1 cellular context compared by ENCODE assay signal in the genomic region with DNA sequence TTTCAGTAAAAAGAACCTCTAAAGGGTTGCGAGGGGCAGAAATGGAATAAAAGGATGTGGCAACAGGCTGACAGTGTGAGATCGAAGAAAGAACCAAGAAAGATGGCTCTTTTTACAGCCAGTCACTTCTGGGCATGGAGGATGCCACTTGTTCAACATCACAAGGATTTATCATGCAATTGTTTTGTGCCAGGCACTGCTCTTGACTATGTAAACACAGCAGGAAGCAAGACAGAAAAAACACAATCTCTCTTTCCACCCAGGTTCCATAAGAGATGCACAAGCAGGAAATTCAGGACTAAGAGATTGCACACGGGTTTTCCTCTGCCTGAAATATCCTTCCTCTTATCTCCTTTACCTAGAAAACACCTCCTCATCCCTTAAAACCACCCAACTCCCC.
TF ChIP-seq lines count a peak whose summit lies in the region.

No MANE protein-coding gene starts in this region.

TF ChIP-seq in A549, 52 proteins besides CTCF, POLR2A, EP300 and RAD21:
- TF ChIP-seq EHMT2 (IDR thresholded peaks at IDR 0.05; ENCODE audit: low read depth) (no peak), EHF (CRISPR knock-in tag; IDR thresholded peaks at IDR 0.05) (no peak), MYC (IDR thresholded peaks at IDR 0.05; ENCODE audit: borderline replicate concordance, low read length) (no peak), RNF2 (IDR thresholded peaks at IDR 0.05; ENCODE audit: borderline replicate concordance, low read depth) (no peak), GATA3 (IDR thresholded peaks at IDR 0.05; ENCODE audit: borderline replicate concordance) (no peak), HOXB5 (CRISPR knock-in tag; IDR thresholded peaks at IDR 0.05) (no peak), CHD2 (IDR thresholded peaks at IDR 0.05; ENCODE audit: low read length, partially characterized antibody) (no peak), ZFP36 (IDR thresholded peaks at IDR 0.05; ENCODE audit: borderline replicate concordance, partially characterized antibody) (no peak), ZSCAN20 (CRISPR knock-in tag; IDR thresholded peaks at IDR 0.05) (no peak), FOSL2 (IDR thresholded peaks at IDR 0.05) (no peak), FOSL2 (CRISPR knock-in tag; IDR thresholded peaks at IDR 0.05) (no peak)
- TF ChIP-seq, protein P1, sequence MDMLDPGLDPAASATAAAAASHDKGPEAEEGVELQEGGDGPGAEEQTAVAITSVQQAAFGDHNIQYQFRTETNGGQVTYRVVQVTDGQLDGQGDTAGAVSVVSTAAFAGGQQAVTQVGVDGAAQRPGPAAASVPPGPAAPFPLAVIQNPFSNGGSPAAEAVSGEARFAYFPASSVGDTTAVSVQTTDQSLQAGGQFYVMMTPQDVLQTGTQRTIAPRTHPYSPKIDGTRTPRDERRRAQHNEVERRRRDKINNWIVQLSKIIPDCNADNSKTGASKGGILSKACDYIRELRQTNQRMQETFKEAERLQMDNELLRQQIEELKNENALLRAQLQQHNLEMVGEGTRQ (IDR thresholded peaks at IDR 0.05): no peak
- TF ChIP-seq, protein P2, sequence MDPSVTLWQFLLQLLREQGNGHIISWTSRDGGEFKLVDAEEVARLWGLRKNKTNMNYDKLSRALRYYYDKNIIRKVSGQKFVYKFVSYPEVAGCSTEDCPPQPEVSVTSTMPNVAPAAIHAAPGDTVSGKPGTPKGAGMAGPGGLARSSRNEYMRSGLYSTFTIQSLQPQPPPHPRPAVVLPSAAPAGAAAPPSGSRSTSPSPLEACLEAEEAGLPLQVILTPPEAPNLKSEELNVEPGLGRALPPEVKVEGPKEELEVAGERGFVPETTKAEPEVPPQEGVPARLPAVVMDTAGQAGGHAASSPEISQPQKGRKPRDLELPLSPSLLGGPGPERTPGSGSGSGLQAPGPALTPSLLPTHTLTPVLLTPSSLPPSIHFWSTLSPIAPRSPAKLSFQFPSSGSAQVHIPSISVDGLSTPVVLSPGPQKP (IDR thresholded peaks at IDR 0.05; ENCODE audit: low read depth, low read length): no peak
- TF ChIP-seq, protein P3, sequence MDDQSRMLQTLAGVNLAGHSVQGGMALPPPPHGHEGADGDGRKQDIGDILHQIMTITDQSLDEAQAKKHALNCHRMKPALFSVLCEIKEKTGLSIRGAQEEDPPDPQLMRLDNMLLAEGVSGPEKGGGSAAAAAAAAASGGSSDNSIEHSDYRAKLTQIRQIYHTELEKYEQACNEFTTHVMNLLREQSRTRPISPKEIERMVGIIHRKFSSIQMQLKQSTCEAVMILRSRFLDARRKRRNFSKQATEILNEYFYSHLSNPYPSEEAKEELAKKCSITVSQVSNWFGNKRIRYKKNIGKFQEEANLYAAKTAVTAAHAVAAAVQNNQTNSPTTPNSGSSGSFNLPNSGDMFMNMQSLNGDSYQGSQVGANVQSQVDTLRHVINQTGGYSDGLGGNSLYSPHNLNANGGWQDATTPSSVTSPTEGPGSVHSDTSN (IDR thresholded peaks at IDR 0.05): no peak
TF ChIP-seq in A549: peak in this region for 0.
